In the genomic region with DNA sequence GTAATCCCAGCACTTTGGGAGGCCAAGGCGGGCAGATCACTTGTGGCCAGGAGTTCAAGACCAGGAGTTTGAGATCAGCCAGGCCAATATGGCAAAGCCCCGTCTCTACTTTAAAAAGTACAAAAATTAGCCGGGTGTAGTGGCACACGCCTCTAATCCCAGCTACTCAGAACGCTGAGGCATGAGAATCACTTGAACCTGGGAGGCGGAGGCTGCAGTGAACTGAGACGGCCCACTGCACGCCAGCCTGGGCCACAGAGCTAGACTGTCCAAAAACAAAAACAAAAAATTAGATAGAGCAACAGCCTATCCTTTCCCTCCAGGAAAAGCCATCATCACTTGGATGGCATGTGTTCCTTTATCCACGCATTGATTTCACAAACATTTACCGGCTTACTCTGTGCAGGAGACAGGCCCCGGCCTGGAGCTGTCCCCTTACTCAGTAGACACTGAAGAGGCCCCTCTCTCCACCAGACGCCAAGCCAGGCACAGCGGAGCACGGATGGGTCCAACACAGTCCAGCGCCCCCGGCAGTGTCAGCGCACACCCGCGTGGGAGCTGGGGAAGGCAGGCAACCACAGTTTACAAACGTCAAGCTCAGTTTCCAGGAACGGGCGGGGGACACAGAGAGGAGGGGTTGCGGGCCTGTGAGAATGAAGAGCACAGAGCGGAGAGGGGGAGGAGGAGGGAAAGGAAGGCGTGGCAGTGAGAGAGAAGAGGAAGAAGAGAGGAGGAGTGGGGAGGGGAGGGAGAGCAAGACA, we compare ENCODE assay signal across 8 cellular contexts. TPM values are rescaled to one million over a fixed set of nuclear protein-coding genes. Genes with fewer than 3 reads are reported as not detected.
DNase-seq lines count a peak whose midpoint lies in the region; ATAC-seq and TF ChIP-seq lines count a peak whose summit lies in the region.

No MANE protein-coding gene starts in this region.

- peak overlapping the region in 7 of 12 donors; percentile 14 to 48 (median 45) for H3K4me3 ChIP-seq in heart left ventricle

- no peaks in the 10 kb centered on the region for H3K36me3 ChIP-seq in heart left ventricle

- H3K4me1 ChIP-seq in heart left ventricle: peaks cover 3 to 22% (median 11%) of the 10 kb centered on the region in 12 donors

- intact Hi-C loops in heart left ventricle (cut with DNase I): loop anchor here in 1 of 10 donors (5.0 kb wide), 1 partner anchor 49 kb away; no protein-coding TSS in a partner anchor

- H3K9me3 ChIP-seq in heart left ventricle: peaks cover 0 to 6% (median 0%) of the 10 kb centered on the region in 12 donors

- TF ChIP-seq POLR2A in heart left ventricle (IDR thresholded peaks at IDR 0.05): no peak

- peak; percentile 49 to 51 for DNase-seq in Kasumi-1 (lab: John Stamatoyannopoulos, UW)
- DNase-seq in activated CD8-positive, alpha-beta memory T cell treated with anti-CD3 and anti-CD28 coated beads for 24 hours: peak; percentile 70
- peak in 2 of 5 donors; percentile 33 to 43 for DNase-seq in heart left ventricle
- DNase-seq in stimulated activated CD4-positive, alpha-beta T cell treated with anti-CD3 and anti-CD28 coated beads, Interleukin-12 subunit alpha, Interleukin-12 subunit beta, amount 100 ng/mL, for 4 hours: peak; percentile 40
- no peak for DNase-seq in inferior parietal cortex (ENCODE audit: extremely low spot score)
- no peak for DNase-seq in NCI-H1092 (lab: John Stamatoyannopoulos, UW)
- DNase-seq in germinal center (ENCODE audit: low spot score): no peak

- 65 to 71% (median 66%) methylated on average over 25 of the region's 25 CpGs for WGBS in heart left ventricle, 4 donors

- no peak overlapping the region for H3K27ac ChIP-seq in heart left ventricle

- ATAC-seq in heart left ventricle: peak; percentile 34 to 75 (median 49)
- ATAC-seq in GM21723 (IDR thresholded peaks at IDR 0.05; ENCODE audit: unreplicated experiment): no peak

- peaks cover 6 to 40% (median 17%) of the 10 kb centered on the region in 9 donors for H3K27me3 ChIP-seq in heart left ventricle

- TF ChIP-seq CTCF in heart left ventricle (IDR thresholded peaks at IDR 0.05): no peak

RNA-seq across cellular contexts. Expression of a gene that starts 3.1 kb away (rescaled TPM):
- total RNA-seq in heart left ventricle: under 1 TPM in 3 of 9 donors, not detected in 6; 0.07 to 0.12 (median 0.11) TPM
- under 1 TPM in 1 of 2 donors, not detected in 1; 0.04 TPM for polyA plus RNA-seq in heart left ventricle

RNA-seq across cellular contexts. Expression of a gene that starts 26.4 kb away (rescaled TPM):
- total RNA-seq in heart left ventricle: 1 to 10 TPM in 1 of 9 donors, under 1 TPM in 7, not detected in 1; 0.05 to 1.9 (median 0.14) TPM
- under 1 TPM; 0.04 to 0.12 TPM for polyA plus RNA-seq in heart left ventricle

RNA-seq across cellular contexts. Expression of a gene that starts 44.8 kb away (rescaled TPM):
- 1 to 10 TPM in 3 of 9 donors, under 1 TPM in 6; 0.17 to 6.0 (median 0.77) TPM for total RNA-seq in heart left ventricle
- polyA plus RNA-seq in heart left ventricle: under 1 TPM; 0.14 to 0.72 TPM

Comparison
In these comparisons a context has a peak if more than half of its experiments do, and no peak if none do; other contexts are left out.
1. DNase-seq: peak in Kasumi-1 (2 of 2), activated CD8-positive, alpha-beta memory T cell treated with anti-CD3 and anti-CD28 coated beads for 24 hours (single experiment) and stimulated activated CD4-positive, alpha-beta T cell treated with anti-CD3 and anti-CD28 coated beads, Interleukin-12 subunit alpha, Interleukin-12 subunit beta, amount 100 ng/mL, for 4 hours (single experiment); none in inferior parietal cortex (single experiment), NCI-H1092 (single experiment) and germinal center (single experiment).